8 cellular contexts compared by ENCODE assay signal in the genomic region with DNA sequence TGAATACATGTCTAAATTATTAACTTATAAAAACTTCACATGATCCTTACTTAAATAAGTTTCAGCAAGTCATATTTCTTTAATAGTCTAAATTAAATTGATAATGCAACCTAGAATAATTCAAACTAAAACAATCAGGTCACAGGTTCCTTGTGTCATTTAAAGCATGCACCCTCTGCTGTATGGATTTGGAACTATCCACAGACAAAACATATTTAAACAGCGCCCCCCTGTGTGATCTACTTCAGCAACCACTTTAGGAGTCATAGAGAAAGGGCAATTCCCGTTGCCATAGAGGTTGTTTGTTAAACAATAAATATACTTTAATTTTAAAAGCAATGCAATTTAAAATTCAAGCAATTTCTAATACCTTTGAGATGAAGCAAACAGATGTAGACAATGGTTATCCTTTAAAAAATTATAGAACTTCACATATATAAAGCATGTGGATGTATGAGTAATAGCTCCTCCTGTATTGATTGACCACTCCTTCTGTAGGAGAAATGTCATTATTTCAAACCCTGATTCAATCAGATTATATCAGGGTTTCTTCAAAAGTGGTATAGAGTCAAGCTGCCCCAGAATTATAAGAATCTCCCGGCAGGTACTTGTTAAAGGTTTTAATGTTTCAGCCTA. TPM values are rescaled to one million over a fixed set of nuclear protein-coding genes. Genes with fewer than 3 reads are reported as not detected.
A peak's percentile ranks its signal among the peaks of the same experiment; 100 is the strongest.
DNase-seq lines count a peak whose midpoint lies in the region; ATAC-seq and TF ChIP-seq lines count a peak whose summit lies in the region.

No MANE protein-coding gene starts in this region.

- H3K36me3 ChIP-seq in upper lobe of right lung, result no peaks in the 10 kb centered on the region

- TF ChIP-seq CTCF in Calu3 (IDR thresholded peaks at IDR 0.05; ENCODE audit: unreplicated experiment) (peak; percentile 93), upper lobe of right lung (IDR thresholded peaks at IDR 0.05) (peak; percentile 80), omental fat pad (IDR thresholded peaks at IDR 0.05) (peak in 1 of 3 donors; percentile 24)

- H3K9me3 Mint-ChIP-seq in Calu3 (ENCODE audit: low read depth, unreplicated experiment), result no peaks in the 10 kb centered on the region

- peak; percentile 71 for DNase-seq in Calu3
- peak; percentile 38 for DNase-seq in NCI-H226
- peak; percentile 22 for DNase-seq in amniotic stem cell (lab: John Stamatoyannopoulos, UW)
- peak; percentile 59 for DNase-seq in iPS-NIHi11 (ENCODE audit: low spot score)
- no peak for DNase-seq in upper lobe of right lung
- DNase-seq in omental fat pad (ENCODE audit: low spot score), result no peak

- H3K4me3 Mint-ChIP-seq in Calu3 (ENCODE audit: low read depth, unreplicated experiment), result no peak overlapping the region

- no TSS peak for BruUV-seq in Calu3 (replicated peaks; lab: Mats Ljungman, UMichigan)

- H3K9me3 ChIP-seq in upper lobe of right lung, result no peaks in the 10 kb centered on the region

- intact Hi-C loops in Calu3 (cut with micrococcal nuclease; ENCODE audit: unreplicated experiment), result loop anchor here (1.0 to 5.0 kb wide), 2 partner anchors 40 to 117 kb away; no protein-coding TSS in a partner anchor
- intact Hi-C loops in upper lobe of right lung (cut with DNase I), result no loop called here

- H3K4me1 ChIP-seq in upper lobe of right lung, result no peaks in the 10 kb centered on the region

- CTCF ChIA-PET in Calu3 (lab: Charles Lee), result interaction anchor here (0.6 to 1.3 kb wide), 6 partner anchors 14 to 62 kb away, joined by 3 to 30 read pairs (median 6); no protein-coding TSS in a partner anchor

- H3K27ac ChIP-seq in upper lobe of right lung, result no peak overlapping the region

- ATAC-seq in GM19395 (IDR thresholded peaks at IDR 0.05; ENCODE audit: unreplicated experiment), result peak; percentile 98
- ATAC-seq in HG03196 (IDR thresholded peaks at IDR 0.05; ENCODE audit: unreplicated experiment), result peak; percentile 97
- ATAC-seq in upper lobe of right lung, result peak; percentile 95
- no peak for ATAC-seq in omental fat pad (ENCODE audit: low FRiP score)

- no peak overlapping the region for H3K4me3 ChIP-seq in upper lobe of right lung

- H3K36me3 Mint-ChIP-seq in Calu3 (ENCODE audit: insufficient read depth, unreplicated experiment), result no peaks in the 10 kb centered on the region

- no peaks in the 10 kb centered on the region for H3K27me3 ChIP-seq in upper lobe of right lung

- H3K4me1 Mint-ChIP-seq in Calu3 (ENCODE audit: low read depth, unreplicated experiment), result peaks cover 10% of the 10 kb centered on the region

- no peaks in the 10 kb centered on the region for H3K27me3 Mint-ChIP-seq in Calu3 (ENCODE audit: unreplicated experiment)

- peak overlapping the region; percentile 46 for H3K27ac Mint-ChIP-seq in Calu3 (ENCODE audit: unreplicated experiment)

RNA-seq across cellular contexts. Expression of gene GRB14, which starts 21.2 kb away (rescaled TPM):
- total RNA-seq in Calu3 (2022), result 16.6 and 18.4 TPM in 2 replicates
- total RNA-seq in upper lobe of right lung, result 8.9 TPM
- total RNA-seq in omental fat pad, result 1 to 10 TPM; 4.5 to 7.4 (median 5.3) TPM

Comparison
In these comparisons a context has a peak if more than half of its experiments do, and no peak if none do; other contexts are left out.
1. DNase-seq: peak in Calu3 (single experiment), NCI-H226 (single experiment), amniotic stem cell (single experiment) and iPS-NIHi11 (single experiment); none in upper lobe of right lung (single experiment) and omental fat pad (single experiment).